25 cellular contexts compared by ENCODE assay signal in genomic region chr11:120914021-120914420, GRCh38.
"Had no signal": no experiment of that assay in that cellular context is flagged by ENCODE, and none has a peak within 500 bp of the region (broad histone marks: within the 10 kb centered on the region; RNA-seq: fewer than 3 reads in every experiment).

No MANE protein-coding gene starts in this region.

- H3K9me3 Mint-ChIP-seq: naive thymus-derived CD8-positive, alpha-beta T cell; nephron progenitor cell; stimulated activated effector memory CD8-positive, alpha-beta T cell treated with anti-CD3 and anti-CD28 coated beads, Interleukin-12 subunit alpha, Interleukin-12 subunit beta, amount 100 ng/mL, for 72 hours; stimulated activated naive B cell treated with anti-CD40 and anti-IgM and Interleukin-4, amounts not matched to agents 10 μg/mL and 1 μg/mL and 100 μg/mL, for 72 hours; stimulated activated naive CD8-positive, alpha-beta T cell treated with anti-CD3 and anti-CD28 coated beads, Interleukin-15, Interleukin-2, amounts not matched to agents 100 ng/mL and 50 ng/mL, for 24 hours had no signal

- H3K4me3 ChIP-seq: pancreas, psoas muscle, right lobe of liver, sigmoid colon, stomach, thoracic aorta, thyroid gland, tibial nerve, upper lobe of left lung, vagina had no signal

- H3K36me3 ChIP-seq: neutrophil, pancreas, right lobe of liver, sigmoid colon, stomach, thoracic aorta, thyroid gland, tibial nerve, upper lobe of left lung, vagina had no signal

- ATAC-seq: naive thymus-derived CD8-positive, alpha-beta T cell; natural killer cell treated with Interleukin-12 subunit alpha and Interleukin-12 subunit beta and Interleukin-15 and Interleukin-18, amount 100 ng/mL, for 72 hours; pancreas; psoas muscle; right cardiac atrium; right lobe of liver; stimulated activated effector memory CD8-positive, alpha-beta T cell treated with anti-CD3 and anti-CD28 coated beads, Interleukin-12 subunit alpha, Interleukin-12 subunit beta, amount 100 ng/mL, for 72 hours; stimulated activated naive B cell treated with anti-CD40 and anti-IgM and Interleukin-4, amounts not matched to agents 10 μg/mL and 1 μg/mL and 100 μg/mL, for 72 hours had no signal

- H3K36me3 Mint-ChIP-seq: naive thymus-derived CD8-positive, alpha-beta T cell; stimulated activated effector memory CD8-positive, alpha-beta T cell treated with anti-CD3 and anti-CD28 coated beads, Interleukin-12 subunit alpha, Interleukin-12 subunit beta, amount 100 ng/mL, for 72 hours had no signal

- H3K4me3 Mint-ChIP-seq: naive thymus-derived CD8-positive, alpha-beta T cell; natural killer cell treated with Interleukin-12 subunit alpha and Interleukin-12 subunit beta and Interleukin-15 and Interleukin-18, amount 100 ng/mL, for 72 hours; nephron progenitor cell; stimulated activated effector memory CD8-positive, alpha-beta T cell treated with anti-CD3 and anti-CD28 coated beads, Interleukin-12 subunit alpha, Interleukin-12 subunit beta, amount 100 ng/mL, for 72 hours; stimulated activated naive B cell treated with anti-CD40 and anti-IgM and Interleukin-4, amounts not matched to agents 10 μg/mL and 1 μg/mL and 100 μg/mL, for 72 hours; stimulated activated naive CD8-positive, alpha-beta T cell treated with anti-CD3 and anti-CD28 coated beads, Interleukin-15, Interleukin-2, amounts not matched to agents 100 ng/mL and 50 ng/mL, for 24 hours had no signal

- H3K4me1 Mint-ChIP-seq: stimulated activated effector memory CD8-positive, alpha-beta T cell treated with anti-CD3 and anti-CD28 coated beads, Interleukin-12 subunit alpha, Interleukin-12 subunit beta, amount 100 ng/mL, for 72 hours; stimulated activated naive B cell treated with anti-CD40 and anti-IgM and Interleukin-4, amounts not matched to agents 10 μg/mL and 1 μg/mL and 100 μg/mL, for 72 hours had no signal

- H3K27ac Mint-ChIP-seq: naive thymus-derived CD8-positive, alpha-beta T cell; nephron progenitor cell; stimulated activated effector memory CD8-positive, alpha-beta T cell treated with anti-CD3 and anti-CD28 coated beads, Interleukin-12 subunit alpha, Interleukin-12 subunit beta, amount 100 ng/mL, for 72 hours; stimulated activated naive B cell treated with anti-CD40 and anti-IgM and Interleukin-4, amounts not matched to agents 10 μg/mL and 1 μg/mL and 100 μg/mL, for 72 hours; stimulated activated naive CD8-positive, alpha-beta T cell treated with anti-CD3 and anti-CD28 coated beads, Interleukin-15, Interleukin-2, amounts not matched to agents 100 ng/mL and 50 ng/mL, for 24 hours had no signal

- DNase-seq: naive thymus-derived CD8-positive, alpha-beta T cell; nephron progenitor cell; nucleus accumbens; pancreas; psoas muscle; right cardiac atrium; right lobe of liver; sigmoid colon; stimulated activated CD4-positive, alpha-beta T cell treated with anti-CD3 and anti-CD28 coated beads, Interleukin-15, amount 100 ng/mL, for 24 hours; stimulated activated CD4-positive, alpha-beta T cell treated with anti-CD3 and anti-CD28 coated beads, Interleukin-2, amount 100 ng/mL, for 24 hours; stimulated activated CD4-positive, alpha-beta T cell treated with anti-CD3 and anti-CD28 coated beads, Interleukin-2, amount 100 ng/mL, for 48 hours; stimulated activated CD4-positive, alpha-beta T cell treated with anti-CD3 and anti-CD28 coated beads, Interleukin-4, amount 100 ng/mL, for 24 hours; stimulated activated naive B cell treated with anti-CD40 and anti-IgM and Interleukin-4, amounts not matched to agents 10 μg/mL and 1 μg/mL and 100 μg/mL, for 72 hours; stimulated activated naive CD4-positive, alpha-beta T cell treated with Interleukin-2 at 50 U/mL for 16 hours; stomach; thyroid gland; trophoblast cell; upper lobe of left lung had no signal

- H3K9me3 ChIP-seq: neutrophil, pancreas, psoas muscle, right lobe of liver, sigmoid colon, stomach, thoracic aorta, thyroid gland, tibial nerve, upper lobe of left lung, vagina had no signal

- H3K27ac ChIP-seq: neutrophil, pancreas, psoas muscle, right lobe of liver, sigmoid colon, stomach, thoracic aorta, thyroid gland, tibial nerve, upper lobe of left lung, vagina had no signal

- H3K27me3 ChIP-seq: pancreas, right lobe of liver, sigmoid colon, thyroid gland, tibial nerve, upper lobe of left lung, vagina had no signal
